ENCODE assay signal across 2 cellular contexts in the genomic region with DNA sequence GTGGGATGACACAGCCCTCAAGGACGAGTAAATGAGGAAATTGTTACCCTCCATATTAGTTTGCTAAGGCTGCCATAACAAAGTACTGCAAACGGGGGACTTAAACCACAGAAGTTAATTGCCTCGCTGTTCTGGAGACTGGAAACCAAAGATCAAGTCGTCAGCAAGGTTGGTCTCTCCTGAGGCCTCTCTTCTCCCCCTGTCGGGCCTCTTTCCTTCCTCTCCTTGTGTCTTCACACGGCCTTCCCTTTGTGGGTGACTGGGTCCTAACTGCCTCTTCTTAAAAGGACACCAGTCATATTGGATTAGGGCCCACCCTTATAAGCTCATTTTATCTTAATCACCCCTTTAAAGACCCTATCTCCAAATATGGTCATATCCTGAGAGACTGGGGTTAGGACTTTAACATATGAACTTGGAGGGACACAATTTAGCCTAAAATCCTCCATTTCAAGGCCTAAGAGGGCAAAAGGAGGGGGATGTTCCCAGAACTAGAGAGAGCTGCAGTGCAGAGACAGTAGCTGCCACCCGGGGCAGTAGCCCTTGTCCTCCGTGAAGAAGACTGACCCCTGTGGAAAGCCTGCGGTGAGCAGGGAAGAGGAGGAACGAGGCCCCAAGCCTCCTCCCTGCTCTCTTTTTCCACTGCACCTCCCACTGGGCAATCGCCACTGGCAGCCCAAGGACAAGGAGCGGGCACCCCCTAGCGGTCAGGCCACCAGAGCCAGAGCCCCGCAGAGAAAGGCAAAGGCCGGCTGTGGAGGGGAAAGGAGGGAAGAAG.
TF ChIP-seq lines count a peak whose summit lies in the region.

No MANE protein-coding gene starts in this region.

TF ChIP-seq in HEK293T, 16 proteins besides CTCF, POLR2A, EP300 and RAD21:
- TF ChIP-seq BHLHE40 (IDR thresholded peaks at IDR 0.05; ENCODE audit: borderline replicate concordance), result no peak
TF ChIP-seq in HEK293T: peak in this region for 0.

TF ChIP-seq in K562, 482 proteins besides CTCF, POLR2A, EP300 and RAD21 (continues in another document):
- TF ChIP-seq RNF2 (IDR thresholded peaks at IDR 0.05) (no peak), KLF13 (tag; IDR thresholded peaks at IDR 0.05; ENCODE audit: borderline replicate concordance, low read depth) (0 out of 2 replicates have a peak, but pooled peaks have one; percentile 56), ZNF316 (IDR thresholded peaks at IDR 0.05) (no peak), ZNF174 (CRISPR knock-in tag; IDR thresholded peaks at IDR 0.05) (no peak), PTBP1 (IDR thresholded peaks at IDR 0.05; ENCODE audit: low read depth, low read length) (no peak), SRF (CRISPR knock-in tag; IDR thresholded peaks at IDR 0.05) (peak in 1 of 2 experiments; percentile 84; a peak in 2 of 4 replicates), PML (IDR thresholded peaks at IDR 0.05; ENCODE audit: low read length) (no peak), ZNF384 (IDR thresholded peaks at IDR 0.05; ENCODE audit: low read depth, low read length) (0 out of 2 replicates have a peak, but pooled peaks have one; percentile 15), ZNF436 (CRISPR knock-in tag; IDR thresholded peaks at IDR 0.05) (no peak), DACH1 (IDR thresholded peaks at IDR 0.05; ENCODE audit: partially characterized antibody) (no peak), CTBP1 (IDR thresholded peaks at IDR 0.05; ENCODE audit: borderline replicate concordance) (no peak), BRCA1 (IDR thresholded peaks at IDR 0.05) (no peak), BRCA1 (CRISPR knock-in tag; IDR thresholded peaks at IDR 0.05) (no peak), CBX5 (IDR thresholded peaks at IDR 0.05; ENCODE audit: borderline replicate concordance, low read depth) (no peak), HDAC3 (IDR thresholded peaks at IDR 0.05; ENCODE audit: borderline replicate concordance, partially characterized antibody) (no peak), POLR3G (IDR thresholded peaks at IDR 0.05; ENCODE audit: extremely low read depth, insufficient read length, insufficient replicate concordance) (no peak), ZNF695 (CRISPR knock-in tag; IDR thresholded peaks at IDR 0.05) (no peak), NR4A1 (CRISPR knock-in tag; IDR thresholded peaks at IDR 0.05) (no peak), NR4A1 (tag; IDR thresholded peaks at IDR 0.05) (no peak), ZNF583 (CRISPR knock-in tag; IDR thresholded peaks at IDR 0.05) (no peak), ZBTB17 (CRISPR knock-in tag; IDR thresholded peaks at IDR 0.05) (no peak), DMBX1 (CRISPR knock-in tag; IDR thresholded peaks at IDR 0.05; ENCODE audit: borderline replicate concordance) (no peak), EGR1 (conservative IDR thresholded peaks at IDR 0.05) (no peak), SMC3 (conservative IDR thresholded peaks at IDR 0.05; ENCODE audit: insufficient read depth, low read depth, low read length) (peak; percentile 72), CREM (IDR thresholded peaks at IDR 0.05; ENCODE audit: low read depth) (peak; percentile 14; the same call in 1 of the 2 replicates), NRF1 (conservative IDR thresholded peaks at IDR 0.05 in 1 of 2, IDR thresholded peaks at IDR 0.05 in 1 of 2) (peak in 1 of 2 experiments; percentile 33; a peak in 1 of 4 replicates), STAG1 (CRISPR knock-in tag; IDR thresholded peaks at IDR 0.05; ENCODE audit: borderline replicate concordance) (peak; percentile 78; the same call in 1 of the 2 replicates), HOXB6 (CRISPR knock-in tag; IDR thresholded peaks at IDR 0.05; ENCODE audit: borderline replicate concordance) (peak; percentile 28; the same call in 1 of the 2 replicates), TAF7 (tag; IDR thresholded peaks at IDR 0.05) (no peak), HNRNPLL (IDR thresholded peaks at IDR 0.05; ENCODE audit: low read depth, low read length, poor library complexity, severe bottlenecking) (no peak), ZFP36 (IDR thresholded peaks at IDR 0.05; ENCODE audit: low read depth, low read length, partially characterized antibody) (no peak), NONO (IDR thresholded peaks at IDR 0.05; ENCODE audit: low read depth in 2 of 2, low read length in 1 of 2) (no peak), HEY1 (CRISPR knock-in tag; IDR thresholded peaks at IDR 0.05; ENCODE audit: borderline replicate concordance) (no peak)
- TF ChIP-seq, protein P1, sequence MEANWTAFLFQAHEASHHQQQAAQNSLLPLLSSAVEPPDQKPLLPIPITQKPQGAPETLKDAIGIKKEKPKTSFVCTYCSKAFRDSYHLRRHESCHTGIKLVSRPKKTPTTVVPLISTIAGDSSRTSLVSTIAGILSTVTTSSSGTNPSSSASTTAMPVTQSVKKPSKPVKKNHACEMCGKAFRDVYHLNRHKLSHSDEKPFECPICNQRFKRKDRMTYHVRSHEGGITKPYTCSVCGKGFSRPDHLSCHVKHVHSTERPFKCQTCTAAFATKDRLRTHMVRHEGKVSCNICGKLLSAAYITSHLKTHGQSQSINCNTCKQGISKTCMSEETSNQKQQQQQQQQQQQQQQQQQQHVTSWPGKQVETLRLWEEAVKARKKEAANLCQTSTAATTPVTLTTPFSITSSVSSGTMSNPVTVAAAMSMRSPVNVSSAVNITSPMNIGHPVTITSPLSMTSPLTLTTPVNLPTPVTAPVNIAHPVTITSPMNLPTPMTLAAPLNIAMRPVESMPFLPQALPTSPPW (CRISPR knock-in tag; IDR thresholded peaks at IDR 0.05), result peak; percentile 52; the same call in 1 of the 2 replicates
- TF ChIP-seq, protein P2, sequence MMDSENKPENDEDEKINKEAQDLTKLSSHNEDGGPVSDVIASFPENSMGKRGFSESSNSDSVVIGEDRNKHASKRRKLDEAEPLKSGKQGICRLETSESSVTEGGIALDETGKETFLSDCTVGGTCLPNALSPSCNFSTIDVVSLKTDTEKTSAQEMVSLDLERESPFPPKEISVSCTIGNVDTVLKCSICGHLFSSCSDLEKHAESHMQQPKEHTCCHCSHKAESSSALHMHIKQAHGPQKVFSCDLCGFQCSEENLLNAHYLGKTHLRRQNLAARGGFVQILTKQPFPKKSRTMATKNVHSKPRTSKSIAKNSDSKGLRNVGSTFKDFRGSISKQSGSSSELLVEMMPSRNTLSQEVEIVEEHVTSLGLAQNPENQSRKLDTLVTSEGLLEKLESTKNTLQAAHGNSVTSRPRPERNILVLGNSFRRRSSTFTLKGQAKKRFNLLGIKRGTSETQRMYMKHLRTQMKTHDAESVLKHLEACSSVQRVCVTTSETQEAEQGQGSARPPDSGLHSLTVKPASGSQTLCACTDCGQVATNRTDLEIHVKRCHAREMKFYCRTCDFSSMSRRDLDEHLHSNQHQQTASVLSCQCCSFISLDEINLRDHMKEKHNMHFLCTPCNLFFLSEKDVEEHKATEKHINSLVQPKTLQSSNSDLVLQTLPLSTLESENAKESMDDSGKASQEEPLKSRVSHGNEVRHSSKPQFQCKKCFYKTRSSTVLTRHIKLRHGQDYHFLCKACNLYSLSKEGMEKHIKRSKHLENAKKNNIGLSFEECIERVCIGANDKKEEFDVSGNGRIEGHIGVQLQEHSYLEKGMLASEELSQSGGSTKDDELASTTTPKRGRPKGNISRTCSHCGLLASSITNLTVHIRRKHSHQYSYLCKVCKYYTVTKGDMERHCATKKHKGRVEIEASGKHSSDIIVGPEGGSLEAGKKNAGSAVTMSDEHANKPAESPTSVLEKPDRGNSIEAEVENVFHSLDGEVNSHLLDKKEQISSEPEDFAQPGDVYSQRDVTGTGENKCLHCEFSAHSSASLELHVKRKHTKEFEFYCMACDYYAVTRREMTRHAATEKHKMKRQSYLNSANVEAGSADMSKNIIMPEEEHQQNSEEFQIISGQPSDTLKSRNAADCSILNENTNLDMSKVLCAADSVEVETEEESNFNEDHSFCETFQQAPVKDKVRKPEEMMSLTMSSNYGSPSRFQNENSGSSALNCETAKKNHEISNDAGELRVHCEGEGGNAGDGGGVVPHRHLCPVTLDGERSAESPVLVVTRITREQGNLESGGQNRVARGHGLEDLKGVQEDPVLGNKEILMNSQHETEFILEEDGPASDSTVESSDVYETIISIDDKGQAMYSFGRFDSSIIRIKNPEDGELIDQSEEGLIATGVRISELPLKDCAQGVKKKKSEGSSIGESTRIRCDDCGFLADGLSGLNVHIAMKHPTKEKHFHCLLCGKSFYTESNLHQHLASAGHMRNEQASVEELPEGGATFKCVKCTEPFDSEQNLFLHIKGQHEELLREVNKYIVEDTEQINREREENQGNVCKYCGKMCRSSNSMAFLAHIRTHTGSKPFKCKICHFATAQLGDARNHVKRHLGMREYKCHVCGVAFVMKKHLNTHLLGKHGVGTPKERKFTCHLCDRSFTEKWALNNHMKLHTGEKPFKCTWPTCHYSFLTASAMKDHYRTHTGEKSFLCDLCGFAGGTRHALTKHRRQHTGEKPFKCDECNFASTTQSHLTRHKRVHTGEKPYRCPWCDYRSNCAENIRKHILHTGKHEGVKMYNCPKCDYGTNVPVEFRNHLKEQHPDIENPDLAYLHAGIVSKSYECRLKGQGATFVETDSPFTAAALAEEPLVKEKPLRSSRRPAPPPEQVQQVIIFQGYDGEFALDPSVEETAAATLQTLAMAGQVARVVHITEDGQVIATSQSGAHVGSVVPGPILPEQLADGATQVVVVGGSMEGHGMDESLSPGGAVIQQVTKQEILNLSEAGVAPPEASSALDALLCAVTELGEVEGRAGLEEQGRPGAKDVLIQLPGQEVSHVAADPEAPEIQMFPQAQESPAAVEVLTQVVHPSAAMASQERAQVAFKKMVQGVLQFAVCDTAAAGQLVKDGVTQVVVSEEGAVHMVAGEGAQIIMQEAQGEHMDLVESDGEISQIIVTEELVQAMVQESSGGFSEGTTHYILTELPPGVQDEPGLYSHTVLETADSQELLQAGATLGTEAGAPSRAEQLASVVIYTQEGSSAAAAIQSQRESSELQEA (IDR thresholded peaks at IDR 0.05; ENCODE audit: low read depth), result no peak
- TF ChIP-seq, protein P3, sequence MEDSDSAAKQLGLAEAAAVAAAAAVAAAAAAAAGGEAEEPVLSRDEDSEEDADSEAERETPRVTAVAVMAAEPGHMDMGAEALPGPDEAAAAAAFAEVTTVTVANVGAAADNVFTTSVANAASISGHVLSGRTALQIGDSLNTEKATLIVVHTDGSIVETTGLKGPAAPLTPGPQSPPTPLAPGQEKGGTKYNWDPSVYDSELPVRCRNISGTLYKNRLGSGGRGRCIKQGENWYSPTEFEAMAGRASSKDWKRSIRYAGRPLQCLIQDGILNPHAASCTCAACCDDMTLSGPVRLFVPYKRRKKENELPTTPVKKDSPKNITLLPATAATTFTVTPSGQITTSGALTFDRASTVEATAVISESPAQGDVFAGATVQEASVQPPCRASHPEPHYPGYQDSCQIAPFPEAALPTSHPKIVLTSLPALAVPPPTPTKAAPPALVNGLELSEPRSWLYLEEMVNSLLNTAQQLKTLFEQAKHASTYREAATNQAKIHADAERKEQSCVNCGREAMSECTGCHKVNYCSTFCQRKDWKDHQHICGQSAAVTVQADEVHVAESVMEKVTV (CRISPR knock-in tag; IDR thresholded peaks at IDR 0.05), result 0 out of 2 replicates have a peak, but pooled peaks have one; percentile 8
- TF ChIP-seq, protein P4, sequence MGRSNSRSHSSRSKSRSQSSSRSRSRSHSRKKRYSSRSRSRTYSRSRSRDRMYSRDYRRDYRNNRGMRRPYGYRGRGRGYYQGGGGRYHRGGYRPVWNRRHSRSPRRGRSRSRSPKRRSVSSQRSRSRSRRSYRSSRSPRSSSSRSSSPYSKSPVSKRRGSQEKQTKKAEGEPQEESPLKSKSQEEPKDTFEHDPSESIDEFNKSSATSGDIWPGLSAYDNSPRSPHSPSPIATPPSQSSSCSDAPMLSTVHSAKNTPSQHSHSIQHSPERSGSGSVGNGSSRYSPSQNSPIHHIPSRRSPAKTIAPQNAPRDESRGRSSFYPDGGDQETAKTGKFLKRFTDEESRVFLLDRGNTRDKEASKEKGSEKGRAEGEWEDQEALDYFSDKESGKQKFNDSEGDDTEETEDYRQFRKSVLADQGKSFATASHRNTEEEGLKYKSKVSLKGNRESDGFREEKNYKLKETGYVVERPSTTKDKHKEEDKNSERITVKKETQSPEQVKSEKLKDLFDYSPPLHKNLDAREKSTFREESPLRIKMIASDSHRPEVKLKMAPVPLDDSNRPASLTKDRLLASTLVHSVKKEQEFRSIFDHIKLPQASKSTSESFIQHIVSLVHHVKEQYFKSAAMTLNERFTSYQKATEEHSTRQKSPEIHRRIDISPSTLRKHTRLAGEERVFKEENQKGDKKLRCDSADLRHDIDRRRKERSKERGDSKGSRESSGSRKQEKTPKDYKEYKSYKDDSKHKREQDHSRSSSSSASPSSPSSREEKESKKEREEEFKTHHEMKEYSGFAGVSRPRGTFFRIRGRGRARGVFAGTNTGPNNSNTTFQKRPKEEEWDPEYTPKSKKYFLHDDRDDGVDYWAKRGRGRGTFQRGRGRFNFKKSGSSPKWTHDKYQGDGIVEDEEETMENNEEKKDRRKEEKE (IDR thresholded peaks at IDR 0.05; ENCODE audit: borderline replicate concordance in 1 of 2, control insufficient read depth in 1 of 2, low read depth in 2 of 2, low read length in 1 of 2), result no peak
- TF ChIP-seq, protein P5, sequence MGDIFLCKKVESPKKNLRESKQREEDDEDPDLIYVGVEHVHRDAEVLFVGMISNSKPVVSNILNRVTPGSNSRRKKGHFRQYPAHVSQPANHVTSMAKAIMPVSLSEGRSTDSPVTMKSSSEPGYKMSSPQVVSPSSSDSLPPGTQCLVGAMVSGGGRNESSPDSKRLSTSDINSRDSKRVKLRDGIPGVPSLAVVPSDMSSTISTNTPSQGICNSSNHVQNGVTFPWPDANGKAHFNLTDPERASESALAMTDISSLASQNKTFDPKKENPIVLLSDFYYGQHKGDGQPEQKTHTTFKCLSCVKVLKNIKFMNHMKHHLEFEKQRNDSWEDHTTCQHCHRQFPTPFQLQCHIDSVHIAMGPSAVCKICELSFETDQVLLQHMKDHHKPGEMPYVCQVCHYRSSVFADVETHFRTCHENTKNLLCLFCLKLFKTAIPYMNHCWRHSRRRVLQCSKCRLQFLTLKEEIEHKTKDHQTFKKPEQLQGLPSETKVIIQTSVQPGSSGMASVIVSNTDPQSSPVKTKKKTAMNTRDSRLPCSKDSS (IDR thresholded peaks at IDR 0.05; ENCODE audit: low read depth, partially characterized antibody), result no peak
- TF ChIP-seq, protein P6, sequence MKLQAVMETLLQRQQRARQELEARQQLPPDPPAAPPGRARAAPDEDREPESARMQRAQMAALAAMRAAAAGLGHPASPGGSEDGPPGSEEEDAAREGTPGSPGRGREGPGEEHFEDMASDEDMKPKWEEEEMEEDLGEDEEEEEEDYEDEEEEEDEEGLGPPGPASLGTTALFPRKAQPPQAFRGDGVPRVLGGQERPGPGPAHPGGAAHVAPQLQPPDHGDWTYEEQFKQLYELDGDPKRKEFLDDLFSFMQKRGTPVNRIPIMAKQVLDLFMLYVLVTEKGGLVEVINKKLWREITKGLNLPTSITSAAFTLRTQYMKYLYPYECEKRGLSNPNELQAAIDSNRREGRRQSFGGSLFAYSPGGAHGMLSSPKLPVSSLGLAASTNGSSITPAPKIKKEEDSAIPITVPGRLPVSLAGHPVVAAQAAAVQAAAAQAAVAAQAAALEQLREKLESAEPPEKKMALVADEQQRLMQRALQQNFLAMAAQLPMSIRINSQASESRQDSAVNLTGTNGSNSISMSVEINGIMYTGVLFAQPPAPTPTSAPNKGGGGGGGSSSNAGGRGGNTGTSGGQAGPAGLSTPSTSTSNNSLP (IDR thresholded peaks at IDR 0.05; ENCODE audit: borderline replicate concordance, low read depth, low read length), result no peak
